In genomic region chr4:104500452-104500851, GRCh38 we compare ENCODE assay signal across 17 cellular contexts. TPM values are rescaled to one million over a fixed set of nuclear protein-coding genes. Genes with fewer than 3 reads are reported as not detected.
DNase-seq lines count a peak whose midpoint lies in the region; ATAC-seq, FAIRE-seq and TF ChIP-seq lines count a peak whose summit lies in the region.
"Had no signal": no experiment of that assay in that cellular context is flagged by ENCODE, and none has a peak within 500 bp of the region (broad histone marks: within the 10 kb centered on the region; RNA-seq: fewer than 3 reads in every experiment).

No MANE protein-coding gene starts in this region.

- no peak overlapping the region for H3K4me3 ChIP-seq in right cardiac atrium (ENCODE audit: low read length)
- no peak overlapping the region for H3K4me3 ChIP-seq in trophoblast cell (ENCODE audit: low read depth, low read length)
- no peak overlapping the region for H3K4me3 ChIP-seq in stomach
- H3K4me3 ChIP-seq: sigmoid colon had no signal

- H3K27ac ChIP-seq in right cardiac atrium (ENCODE audit: low read length), result peak overlapping the region; percentile 68
- H3K27ac ChIP-seq in trophoblast cell (ENCODE audit: low read depth, low read length), result no peak overlapping the region
- no peak overlapping the region for H3K27ac ChIP-seq in stomach
- H3K27ac ChIP-seq: sigmoid colon, WERI-Rb-1 had no signal

- H3K4me1 ChIP-seq in right cardiac atrium (ENCODE audit: control insufficient read depth, insufficient read depth, low read length) (peaks cover 4% of the 10 kb centered on the region), trophoblast cell (ENCODE audit: control insufficient read depth in 1 of 2, insufficient read depth in 2 of 2, low read length in 2 of 2) (peaks cover 0 to 3% of the 10 kb centered on the region in 2 experiments), stomach (peaks cover 0 to 6% (median 4%) of the 10 kb centered on the region in 4 donors)

- H3K4me1 Mint-ChIP-seq in activated CD8-positive, alpha-beta T cell treated with anti-CD3 and anti-CD28 coated beads for 36 hours (ENCODE audit: low read depth), result no peaks in the 10 kb centered on the region

- TF ChIP-seq CTCF in activated CD8-positive, alpha-beta T cell treated with anti-CD3 and anti-CD28 coated beads for 36 hours (IDR thresholded peaks at IDR 0.05), result no peak
- TF ChIP-seq CTCF in stomach (IDR thresholded peaks at IDR 0.05), result no peak

- CTCF ChIA-PET in activated CD8-positive, alpha-beta T cell treated with anti-CD3 and anti-CD28 coated beads for 36 hours (lab: Charles Lee), result interaction anchor here (0.8 to 1.6 kb wide), 3 partner anchors 10 to 973 kb away, joined by 3 to 4 read pairs (median 3); partner anchors contain the start of gene PPA2

- H3K36me3 ChIP-seq in trophoblast cell (ENCODE audit: control insufficient read depth in 1 of 2, insufficient read depth in 2 of 2, low read length in 2 of 2), result no peaks in the 10 kb centered on the region
- no peaks in the 10 kb centered on the region for H3K36me3 ChIP-seq in stomach
- H3K36me3 ChIP-seq: sigmoid colon, WERI-Rb-1 had no signal

- H3K4me2 ChIP-seq in trophoblast cell (ENCODE audit: low read length), result no peak overlapping the region

- FAIRE-seq in RCC 7860 (lab: Jason Lieb, UNC), result no peak

- no peaks in the 10 kb centered on the region for H3K79me1 ChIP-seq in trophoblast cell (ENCODE audit: low read length)

- H2AFZ ChIP-seq in trophoblast cell (ENCODE audit: insufficient read depth, low read length, poor library complexity), result no peak overlapping the region

- TF ChIP-seq EP300 in stomach (IDR thresholded peaks at IDR 0.05), result no peak

- no peak overlapping the region for H2BK12ac ChIP-seq in trophoblast cell (ENCODE audit: low read length)

- POLR2A ChIA-PET in activated CD8-positive, alpha-beta T cell treated with anti-CD3 and anti-CD28 coated beads for 36 hours (lab: Charles Lee), result no interaction called here

- peaks cover 19% of the 10 kb centered on the region for H3K27me3 Mint-ChIP-seq in activated CD8-positive, alpha-beta T cell treated with anti-CD3 and anti-CD28 coated beads for 36 hours

- H3K27ac Mint-ChIP-seq in activated CD8-positive, alpha-beta T cell treated with anti-CD3 and anti-CD28 coated beads for 36 hours, result no peak overlapping the region
- H3K27ac Mint-ChIP-seq: activated T-helper 2 cell treated with anti-CD3 and anti-CD28 coated beads, Interferon-gamma antibody, Interleukin-2, Interleukin-4, amounts not matched to agents 10 μg/mL and 5 μg/mL and 100 μg/mL, durations not matched to agents 14 hours and 24 hours and 36 hours; natural killer cell treated with Interleukin-12 subunit alpha and Interleukin-12 subunit beta and Interleukin-15 and Interleukin-18, amount 100 ng/mL, for 72 hours had no signal

- H4K91ac ChIP-seq in trophoblast cell (ENCODE audit: low read depth, low read length), result no peak overlapping the region

- no peak overlapping the region for H3K18ac ChIP-seq in trophoblast cell (ENCODE audit: low read length)

- H2BK5ac ChIP-seq in trophoblast cell (ENCODE audit: low read depth, low read length, poor library complexity), result peak overlapping the region; percentile 31

- intact Hi-C loops in right cardiac atrium (cut with DNase I) (no loop called here), stomach (cut with DNase I; ENCODE audit: low total_unique reads) (no loop called here)
- intact Hi-C loops in activated CD8-positive, alpha-beta T cell treated with anti-CD3 and anti-CD28 coated beads for 36 hours (cut with micrococcal nuclease), result no loop called here

- no peak overlapping the region for H3K9ac ChIP-seq in trophoblast cell (ENCODE audit: low read length)

- H3K36me3 Mint-ChIP-seq in activated CD8-positive, alpha-beta T cell treated with anti-CD3 and anti-CD28 coated beads for 36 hours (ENCODE audit: low read depth), result no peaks in the 10 kb centered on the region
- H3K36me3 Mint-ChIP-seq: natural killer cell treated with Interleukin-12 subunit alpha and Interleukin-12 subunit beta and Interleukin-15 and Interleukin-18, amount 100 ng/mL, for 72 hours had no signal

- H3K14ac ChIP-seq in trophoblast cell (ENCODE audit: low read length), result no peak overlapping the region

- no peaks in the 10 kb centered on the region for H3K9me3 Mint-ChIP-seq in activated CD8-positive, alpha-beta T cell treated with anti-CD3 and anti-CD28 coated beads for 36 hours
- H3K9me3 Mint-ChIP-seq: activated T-helper 2 cell treated with anti-CD3 and anti-CD28 coated beads, Interferon-gamma antibody, Interleukin-2, Interleukin-4, amounts not matched to agents 10 μg/mL and 5 μg/mL and 100 μg/mL, durations not matched to agents 14 hours and 24 hours and 36 hours; natural killer cell treated with Interleukin-12 subunit alpha and Interleukin-12 subunit beta and Interleukin-15 and Interleukin-18, amount 100 ng/mL, for 72 hours had no signal

- H3K27me3 ChIP-seq in right cardiac atrium (ENCODE audit: control insufficient read depth, insufficient read depth) (no peaks in the 10 kb centered on the region), trophoblast cell (ENCODE audit: insufficient read depth, low read length) (no peaks in the 10 kb centered on the region), stomach (peaks cover 0 to 7% (median 0%) of the 10 kb centered on the region in 3 donors)
- H3K27me3 ChIP-seq: sigmoid colon had no signal

- H4K8ac ChIP-seq in trophoblast cell (ENCODE audit: low read depth, low read length), result no peak overlapping the region

- ATAC-seq in GM19463 (IDR thresholded peaks at IDR 0.05; ENCODE audit: unreplicated experiment) (peak; percentile 64), right cardiac atrium (peak; percentile 87 to 94)
- ATAC-seq in activated CD8-positive, alpha-beta T cell treated with anti-CD3 and anti-CD28 coated beads for 36 hours, result no peak
- ATAC-seq: natural killer cell treated with Interleukin-12 subunit alpha and Interleukin-12 subunit beta and Interleukin-15 and Interleukin-18, amount 100 ng/mL, for 72 hours had no signal

- H3K4ac ChIP-seq in trophoblast cell (ENCODE audit: low read depth, low read length), result no peak overlapping the region

- 36% methylated on average over 5 of the region's 5 CpGs for WGBS in right cardiac atrium
- WGBS in trophoblast cell (ENCODE audit: extremely low coverage, insufficient coverage, insufficient read length), result no CpG with 5 or more reads among the region's 5 CpGs
- WGBS in stomach, 5 donors, result 59 to 65% (median 64%) methylated on average over 5 of the region's 5 CpGs

- no peak overlapping the region for H2AK5ac ChIP-seq in trophoblast cell (ENCODE audit: low read length)

- TF ChIP-seq POLR2A in stomach (IDR thresholded peaks at IDR 0.05), result no peak

- no peak overlapping the region for H2BK120ac ChIP-seq in trophoblast cell (ENCODE audit: insufficient read depth, low read length, poor library complexity)

- no peak overlapping the region for H4K12ac ChIP-seq in trophoblast cell (ENCODE audit: low read depth, low read length)

- H3K4me3 Mint-ChIP-seq in activated CD8-positive, alpha-beta T cell treated with anti-CD3 and anti-CD28 coated beads for 36 hours, result no peak overlapping the region
- H3K4me3 Mint-ChIP-seq: natural killer cell treated with Interleukin-12 subunit alpha and Interleukin-12 subunit beta and Interleukin-15 and Interleukin-18, amount 100 ng/mL, for 72 hours had no signal

- no peaks in the 10 kb centered on the region for H3K79me2 ChIP-seq in trophoblast cell (ENCODE audit: control insufficient read depth, insufficient read depth, low read length, poor library complexity)

- H3K9me3 ChIP-seq in right cardiac atrium (ENCODE audit: control insufficient read depth, low read length), result no peaks in the 10 kb centered on the region
- no peaks in the 10 kb centered on the region for H3K9me3 ChIP-seq in trophoblast cell (ENCODE audit: insufficient read depth, low read depth, low read length)
- no peaks in the 10 kb centered on the region for H3K9me3 ChIP-seq in stomach
- H3K9me3 ChIP-seq: sigmoid colon had no signal

- DNase-seq in NCI-H2227 treated with DMSO at 0.1 percent for 48 hours (lab: John Stamatoyannopoulos, UW), result peak; percentile 22
- peak; percentile 17 to 61 (median 56) for DNase-seq in right cardiac atrium
- no peak for DNase-seq in trophoblast cell
- no peak for DNase-seq in activated CD8-positive, alpha-beta T cell treated with anti-CD3 and anti-CD28 coated beads for 36 hours
- DNase-seq in RCC 7860 (ENCODE audit: low spot score), result no peak
- no peak for DNase-seq in stomach
- DNase-seq in COR-L47 (lab: John Stamatoyannopoulos, UW), result no peak
- DNase-seq: caudate nucleus, H7, NCI-H2029 treated with DMSO at 0.1 percent for 48 hours, NCI-H526, sigmoid colon, WERI-Rb-1 had no signal

- no peak overlapping the region for H3K23ac ChIP-seq in trophoblast cell (ENCODE audit: low read length)

RNA-seq across cellular contexts. Expression of gene CXXC4, which starts 5.8 kb away (rescaled TPM):
- total RNA-seq in right cardiac atrium (10 to 100 TPM in 1 of 4 donors, 1 to 10 TPM in 3; 3.7 to 12.2 (median 7.2) TPM), stomach (10 to 100 TPM in 1 of 5 donors, 1 to 10 TPM in 2, not detected in 2; 1.9 to 18.5 (median 4.2) TPM)
- polyA plus RNA-seq in right cardiac atrium (2.5 TPM), stomach (under 1 TPM; 0.10 to 0.92 (median 0.50) TPM)
- 0.88 and 0.93 TPM in 2 replicates for polyA plus RNA-seq in trophoblast cell (2013)
- not detected for total RNA-seq in activated CD8-positive, alpha-beta T cell treated with anti-CD3 and anti-CD28 coated beads for 36 hours
- total RNA-seq: activated CD8-positive, alpha-beta memory T cell treated with anti-CD3 and anti-CD28 coated beads for 36 hours; activated T-helper 2 cell treated with anti-CD3 and anti-CD28 coated beads, Interferon-gamma antibody, Interleukin-2, Interleukin-4, amounts not matched to agents 10 μg/mL and 5 μg/mL and 100 μg/mL, durations not matched to agents 14 hours and 24 hours and 36 hours; natural killer cell treated with Interleukin-12 subunit alpha and Interleukin-12 subunit beta and Interleukin-15 and Interleukin-18, amount 100 ng/mL, for 72 hours had no signal

Comparison
In these comparisons a context has a peak if more than half of its experiments do, and no peak if none do; other contexts are left out.
1. DNase-seq: peak in NCI-H2227 treated with DMSO at 0.1 percent for 48 hours (single experiment) and right cardiac atrium (3 of 3); none in trophoblast cell (0 of 2), activated CD8-positive, alpha-beta T cell treated with anti-CD3 and anti-CD28 coated beads for 36 hours (single experiment), RCC 7860 (single experiment), stomach (single experiment) and COR-L47 (single experiment).